In genomic region chr4:187972135-187972534, GRCh38 we compare ENCODE assay signal across 21 cellular contexts. TPM values are rescaled to one million over a fixed set of nuclear protein-coding genes. Genes with fewer than 3 reads are reported as not detected.
"Had no signal": no experiment of that assay in that cellular context is flagged by ENCODE, and none has a peak within 500 bp of the region (broad histone marks: within the 10 kb centered on the region; RNA-seq: fewer than 3 reads in every experiment).

No MANE protein-coding gene starts in this region.

- DNase-seq: activated CD4-positive, alpha-beta T cell treated with anti-CD3 and anti-CD28 coated beads for 4 hours; activated CD8-positive, alpha-beta memory T cell treated with anti-CD3 and anti-CD28 coated beads, Interleukin-2, amount 50 U/mL, for 48 hours; activated CD8-positive, alpha-beta T cell treated with anti-CD3 and anti-CD28 coated beads for 36 hours; activated T-cell treated with anti-CD3 and anti-CD28 coated beads, Interleukin-2, amount 50 U/mL, for 1 hour; aorta; caudate nucleus; colonic mucosa; KG1; MG63; NCI-H1048; NCI-H146; NCI-H1930; NCI-H2171; NCI-H2227 treated with DMSO at 0.1 percent for 48 hours; NCI-H510A; NCI-H526 treated with DMSO at 0.1 percent for 48 hours; RPMI8226; SK-N-SH; T-helper 1 cell had no signal

RNA-seq across cellular contexts. Expression of gene ZFP42, which starts 23.4 kb away (rescaled TPM):
- total RNA-seq: activated CD8-positive, alpha-beta T cell treated with anti-CD3 and anti-CD28 coated beads for 36 hours; aorta; breast epithelium; Right ventricle myocardium inferior had no signal
